In the genomic region with DNA sequence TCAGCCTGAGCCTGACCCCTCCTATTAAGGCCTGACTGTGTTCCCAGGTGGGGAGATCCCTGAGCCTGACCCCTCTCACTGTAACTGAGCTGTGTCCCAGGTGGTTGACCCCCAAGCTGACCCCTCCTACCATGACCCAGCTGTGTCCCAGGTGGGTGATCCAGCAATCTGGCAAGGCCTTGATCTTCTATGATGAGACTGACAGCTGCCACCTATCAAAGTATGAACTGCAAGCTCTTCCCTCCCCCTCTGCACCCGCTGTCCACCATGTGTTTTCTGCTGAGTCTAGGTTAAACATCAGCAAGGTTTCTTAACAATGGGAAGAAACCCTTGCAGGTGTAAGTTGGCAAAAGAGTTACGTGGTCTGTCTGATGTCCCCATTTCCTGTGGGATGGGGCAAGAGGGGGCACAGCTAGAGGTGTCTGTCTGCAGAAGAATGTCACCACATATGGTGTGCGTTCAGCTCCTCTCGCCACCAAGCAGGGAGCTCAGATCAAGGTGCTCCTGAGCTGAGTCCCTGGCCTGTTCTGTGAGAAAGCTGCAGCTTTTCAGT, we compare ENCODE assay signal across 16 cellular contexts. TPM values are rescaled to one million over a fixed set of nuclear protein-coding genes. Genes with fewer than 3 reads are reported as not detected.
DNase-seq lines count a peak whose midpoint lies in the region; ATAC-seq and TF ChIP-seq lines count a peak whose summit lies in the region.
"Had no signal": no experiment of that assay in that cellular context is flagged by ENCODE, and none has a peak within 500 bp of the region (broad histone marks: within the 10 kb centered on the region; RNA-seq: fewer than 3 reads in every experiment).

No MANE protein-coding gene starts in this region.

- H4K20me1 ChIP-seq in PC-3 (ENCODE audit: low read length) = peaks cover 20% of the 10 kb centered on the region

- ATAC-seq in Right ventricle myocardium inferior = no peak
- no peak for ATAC-seq in Right ventricle myocardium superior (ENCODE audit: poor library complexity)
- ATAC-seq in PC-3 = no peak
- ATAC-seq: GM23338 had no signal

- BruUV-seq in PC-3 (replicated peaks; lab: Mats Ljungman, UMichigan) = no TSS peak

- DNase-seq in Right ventricle myocardium inferior (ENCODE audit: missing footprints) (peak; percentile 33), Right ventricle myocardium superior (no peak), endothelial cell (ENCODE audit: low spot score) (no peak), osteocyte (ENCODE audit: extremely low spot score, unreplicated experiment) (no peak), type B pancreatic cell (ENCODE audit: extremely low spot score, unreplicated experiment) (no peak), PC-3 (no peak), SK-N-DZ (ENCODE audit: low spot score) (no peak), COR-L47 (lab: John Stamatoyannopoulos, UW) (no peak)
- DNase-seq: activated gamma-delta T cell; CD4-positive, CD25-positive, alpha-beta regulatory T cell; erythroblast; hippocampal formation; kidney glomerular epithelial cell; NCI-H69 had no signal

- H2AFZ ChIP-seq in PC-3 (ENCODE audit: low read length) = no peak overlapping the region
- H2AFZ ChIP-seq: GM23338 had no signal

- no peak overlapping the region for H3K4me2 ChIP-seq in PC-3 (ENCODE audit: low read length)
- H3K4me2 ChIP-seq: GM23338 had no signal

- peaks cover 49% of the 10 kb centered on the region for H3K4me1 ChIP-seq in PC-3 (ENCODE audit: insufficient read depth, low read length)

- peaks cover 8% of the 10 kb centered on the region for H3K27me3 Mint-ChIP-seq in endothelial cell (ENCODE audit: unreplicated experiment)
- no peaks in the 10 kb centered on the region for H3K27me3 Mint-ChIP-seq in osteocyte (ENCODE audit: unreplicated experiment)
- H3K27me3 Mint-ChIP-seq in type B pancreatic cell = peaks cover 4% of the 10 kb centered on the region

- H3K27ac Mint-ChIP-seq in endothelial cell (ENCODE audit: unreplicated experiment) (no peak overlapping the region), osteocyte (ENCODE audit: unreplicated experiment) (peak overlapping the region; percentile 92), type B pancreatic cell (peak overlapping the region; percentile 39)
- H3K27ac Mint-ChIP-seq: GM23338; T-helper 1 cell treated with Interleukin-12 subunit alpha and Interleukin-12 subunit beta and Interleukin-4 antibody, amounts not matched to agents 30 μg/mL and 1 μg/mL, for 36 hours had no signal

- no peaks in the 10 kb centered on the region for H3K9me2 ChIP-seq in PC-3 (replicated peaks; ENCODE audit: low read length)

- CTCF ChIA-PET in PC-3 (lab: Charles Lee) = no interaction called here

- no peaks in the 10 kb centered on the region for H3K27me3 ChIP-seq in PC-3 (ENCODE audit: low read length)

- H3K36me3 Mint-ChIP-seq in endothelial cell (ENCODE audit: low read depth, unreplicated experiment) (peaks cover 8% of the 10 kb centered on the region), osteocyte (ENCODE audit: unreplicated experiment) (peaks cover 20% of the 10 kb centered on the region), type B pancreatic cell (peaks cover 18% of the 10 kb centered on the region)
- H3K36me3 Mint-ChIP-seq: CD4-positive, CD25-positive, alpha-beta regulatory T cell had no signal

- no peak overlapping the region for H3K4me3 ChIP-seq in PC-3 (ENCODE audit: low read length)
- H3K4me3 ChIP-seq: GM23338 had no signal

- H3K27ac ChIP-seq in PC-3 (ENCODE audit: low read length) = no peak overlapping the region

- H3K4me3 Mint-ChIP-seq in endothelial cell (ENCODE audit: unreplicated experiment) = peak overlapping the region; percentile 16
- peak overlapping the region; percentile 54 for H3K4me3 Mint-ChIP-seq in osteocyte (ENCODE audit: unreplicated experiment)
- H3K4me3 Mint-ChIP-seq in type B pancreatic cell = no peak overlapping the region
- H3K4me3 Mint-ChIP-seq: GM23338; T-helper 1 cell treated with Interleukin-12 subunit alpha and Interleukin-12 subunit beta and Interleukin-4 antibody, amounts not matched to agents 30 μg/mL and 1 μg/mL, for 36 hours had no signal

- H3K79me2 ChIP-seq in PC-3 (ENCODE audit: low read length) = peaks cover 98% of the 10 kb centered on the region

- H3K9me3 ChIP-seq in PC-3 (ENCODE audit: low read length) = no peaks in the 10 kb centered on the region

- intact Hi-C loops in Right ventricle myocardium inferior (cut with DNase I) = no loop called here
- intact Hi-C loops in Right ventricle myocardium superior (cut with DNase I) = loop anchor here (5.0 kb wide), 1 partner anchor 142 kb away; no protein-coding TSS in a partner anchor
- intact Hi-C loops in PC-3 (cut with micrococcal nuclease) = no loop called here

- H3F3A ChIP-seq in PC-3 (ENCODE audit: low read length, unreplicated experiment) = no peaks in the 10 kb centered on the region

- no peaks in the 10 kb centered on the region for H3K36me3 ChIP-seq in PC-3 (ENCODE audit: low read depth, low read length)

- H3K4me1 Mint-ChIP-seq in endothelial cell (ENCODE audit: unreplicated experiment) = peaks cover 71% of the 10 kb centered on the region
- H3K4me1 Mint-ChIP-seq in osteocyte (ENCODE audit: unreplicated experiment) = peaks cover 89% of the 10 kb centered on the region
- H3K4me1 Mint-ChIP-seq in type B pancreatic cell (ENCODE audit: unreplicated experiment) = peaks cover 56% of the 10 kb centered on the region

- TF ChIP-seq CTCF in endothelial cell (IDR thresholded peaks at IDR 0.05; ENCODE audit: unreplicated experiment) (no peak), osteocyte (IDR thresholded peaks at IDR 0.05) (no peak), type B pancreatic cell (conservative IDR thresholded peaks at IDR 0.05) (no peak), PC-3 (conservative IDR thresholded peaks at IDR 0.05; ENCODE audit: low read depth, low read length) (no peak)

- POLR2A ChIA-PET in PC-3 (lab: Charles Lee; ENCODE audit: unreplicated experiment) = no interaction called here

- H3K9ac ChIP-seq in PC-3 (ENCODE audit: low read length) = no peak overlapping the region

- no peaks in the 10 kb centered on the region for H3K9me3 Mint-ChIP-seq in endothelial cell (ENCODE audit: unreplicated experiment)
- no peaks in the 10 kb centered on the region for H3K9me3 Mint-ChIP-seq in osteocyte (ENCODE audit: unreplicated experiment)
- H3K9me3 Mint-ChIP-seq in type B pancreatic cell = no peaks in the 10 kb centered on the region
- H3K9me3 Mint-ChIP-seq: CD4-positive, CD25-positive, alpha-beta regulatory T cell; GM23338; T-helper 1 cell treated with Interleukin-12 subunit alpha and Interleukin-12 subunit beta and Interleukin-4 antibody, amounts not matched to agents 30 μg/mL and 1 μg/mL, for 36 hours had no signal

RNA-seq across cellular contexts. Expression of a gene that starts 5.9 kb away (rescaled TPM):
- total RNA-seq in Right ventricle myocardium inferior = 29.7 TPM
- total RNA-seq in Right ventricle myocardium superior = 24.3 TPM
- 41.0 TPM for total RNA-seq in endothelial cell (ENCODE audit: unreplicated experiment)
- total RNA-seq in osteocyte = 129 and 131 TPM in 2 replicates
- 23.6 and 57.2 TPM in 2 replicates for total RNA-seq in type B pancreatic cell (ENCODE audit: low replicate concordance)
- 46.2 and 59.8 TPM in 2 replicates for total RNA-seq in PC-3 (2014; rRNA removed)
- not detected in 2 replicates for polyA plus RNA-seq in SK-N-DZ (2014; cell fraction: cytosol; rRNA removed)
- 0.32 TPM in 1 of 2 replicates, not detected in the other for polyA plus RNA-seq in SK-N-DZ (2014; cell fraction: nucleus; rRNA removed)
- polyA plus RNA-seq: CD4-positive, CD25-positive, alpha-beta regulatory T cell had no signal
